ENCODE assay signal across 21 cellular contexts in genomic region chr9:127340721-127341120, GRCh38. TPM values are rescaled to one million over a fixed set of nuclear protein-coding genes. Genes with fewer than 3 reads are reported as not detected.
DNase-seq lines count a peak whose midpoint lies in the region; ATAC-seq and TF ChIP-seq lines count a peak whose summit lies in the region.
"Had no signal": no experiment of that assay in that cellular context is flagged by ENCODE, and none has a peak within 500 bp of the region (broad histone marks: within the 10 kb centered on the region; RNA-seq: fewer than 3 reads in every experiment).

No MANE protein-coding gene starts in this region.

- no peak overlapping the region for H2AFZ ChIP-seq in GM23338

- no peaks in the 10 kb centered on the region for H3K9me3 Mint-ChIP-seq in GM23338
- H3K9me3 Mint-ChIP-seq: activated CD4-positive, alpha-beta memory T cell treated with anti-CD3 and anti-CD28 coated beads, Interleukin-2, amount 10 ng/mL, durations not matched to agents 7 days and 5 days; nephron had no signal

- TF ChIP-seq CTCF in RWPE1 (conservative IDR thresholded peaks at IDR 0.05; ENCODE audit: low read depth) (no peak), GM23338 (conservative IDR thresholded peaks at IDR 0.05; ENCODE audit: low read depth in 2 of 2) (no peak)

- intact Hi-C loops in left ventricle myocardium superior (cut with micrococcal nuclease) = no loop called here

- no peaks in the 10 kb centered on the region for H4K20me1 ChIP-seq in GM23338 (replicated peaks; ENCODE audit: insufficient read depth)

- H3K79me2 ChIP-seq in GM23338 (replicated peaks; ENCODE audit: insufficient read depth) = no peaks in the 10 kb centered on the region

- no peak overlapping the region for H3K27ac Mint-ChIP-seq in GM23338
- H3K27ac Mint-ChIP-seq: activated CD4-positive, alpha-beta memory T cell treated with anti-CD3 and anti-CD28 coated beads, Interleukin-2, amount 10 ng/mL, durations not matched to agents 7 days and 5 days; CD14-positive monocyte had no signal

- H3K4me1 ChIP-seq in subcutaneous abdominal adipose tissue (ENCODE audit: control insufficient read depth in 5 of 5, insufficient read depth in 5 of 5, low read length in 5 of 5) (peaks cover 20 to 48% (median 35%) of the 10 kb centered on the region in 5 donors), GM23338 (ENCODE audit: insufficient read depth) (no peaks in the 10 kb centered on the region)
- H3K4me1 ChIP-seq: right lobe of liver had no signal

- 0 out of 3 replicates have a peak, but pooled peaks cover 3% of the 10 kb centered on the region for H3K36me3 Mint-ChIP-seq in GM23338 (ENCODE audit: low read depth)
- H3K36me3 Mint-ChIP-seq: CD14-positive monocyte had no signal

- no peaks in the 10 kb centered on the region for H3K9me2 ChIP-seq in GM23338 (ENCODE audit: insufficient read depth)

- CTCF ChIA-PET in RWPE1 (lab: Yijun Ruan, JAX) = interaction anchor here (0.6 to 0.7 kb wide), 2 partner anchors 39 to 71 kb away, joined by 3 to 5 read pairs; no protein-coding TSS in a partner anchor

- no peak for DNase-seq in RWPE1 (ENCODE audit: low spot score)
- peak; percentile 52 for DNase-seq in cerebellar cortex (ENCODE audit: low spot score)
- DNase-seq in left ventricle myocardium superior = no peak
- no peak for DNase-seq in amniotic stem cell (lab: John Stamatoyannopoulos, UW)
- no peak for DNase-seq in GM23338 (ENCODE audit: low spot score)
- DNase-seq in activated effector memory CD4-positive, alpha-beta T cell treated with anti-CD3 and anti-CD28 coated beads, Interleukin-2, amount 50 U/mL, for 16 hours = no peak
- DNase-seq: activated CD4-positive, alpha-beta memory T cell treated with anti-CD3 and anti-CD28 coated beads, Interleukin-2, amount 10 ng/mL, durations not matched to agents 7 days and 5 days; EL; midbrain; NCI-H1436 treated with DMSO at 0.1 percent for 48 hours; NCI-H2171; NCI-H526; pancreas; right lobe of liver had no signal

- H3K9ac ChIP-seq in subcutaneous abdominal adipose tissue (ENCODE audit: low read length in 5 of 5) = no peak overlapping the region

- H3K27ac ChIP-seq in RWPE1 (peak overlapping the region; percentile 64), subcutaneous abdominal adipose tissue (ENCODE audit: low read depth, low read length) (peak overlapping the region; percentile 52), GM23338 (ENCODE audit: low read depth) (no peak overlapping the region)
- H3K27ac ChIP-seq: epithelial cell of prostate, pancreas, right lobe of liver had no signal

- H3K27me3 Mint-ChIP-seq in GM23338 (ENCODE audit: insufficient read depth, low read depth, poor library complexity) = no peaks in the 10 kb centered on the region

- POLR2A ChIA-PET in RWPE1 (lab: Yijun Ruan, JAX; ENCODE audit: low non-redundant PET) = no interaction called here

- H3K36me3 ChIP-seq in subcutaneous abdominal adipose tissue (ENCODE audit: control insufficient read depth in 5 of 5, insufficient read depth in 5 of 5, low read length in 5 of 5) (peaks cover 0 to 24% (median 8%) of the 10 kb centered on the region in 5 donors), GM23338 (ENCODE audit: insufficient read depth) (no peaks in the 10 kb centered on the region)
- H3K36me3 ChIP-seq: pancreas had no signal

- ATAC-seq in left ventricle myocardium superior (peak; percentile 52), GM23338 (no peak)
- ATAC-seq: K562, pancreas had no signal

- no peak overlapping the region for H3K4me2 ChIP-seq in GM23338

- no peaks in the 10 kb centered on the region for H3K9me3 ChIP-seq in subcutaneous abdominal adipose tissue (ENCODE audit: control insufficient read depth in 5 of 5, low read length in 5 of 5)
- H3K9me3 ChIP-seq: adrenal gland, breast epithelium, pancreas, right lobe of liver had no signal

- H3K4me3 ChIP-seq in subcutaneous abdominal adipose tissue (ENCODE audit: low read depth in 1 of 5, low read length in 5 of 5) = no peak overlapping the region
- no peak overlapping the region for H3K4me3 ChIP-seq in GM23338
- H3K4me3 ChIP-seq: adrenal gland, breast epithelium, K562, pancreas, right lobe of liver had no signal

- H3K27me3 ChIP-seq in subcutaneous abdominal adipose tissue (ENCODE audit: control insufficient read depth in 5 of 5, insufficient read depth in 4 of 5, low read length in 5 of 5) (no peaks in the 10 kb centered on the region), GM23338 (ENCODE audit: insufficient read depth) (no peaks in the 10 kb centered on the region)
- H3K27me3 ChIP-seq: adrenal gland, breast epithelium, pancreas, right lobe of liver had no signal

- no peaks in the 10 kb centered on the region for H3F3A ChIP-seq in GM23338 (replicated peaks; ENCODE audit: low read depth)

- H3K4me3 Mint-ChIP-seq in GM23338 = no peak overlapping the region
- H3K4me3 Mint-ChIP-seq: activated CD4-positive, alpha-beta memory T cell treated with anti-CD3 and anti-CD28 coated beads, Interleukin-2, amount 10 ng/mL, durations not matched to agents 7 days and 5 days; CD14-positive monocyte; nephron had no signal

- no peaks in the 10 kb centered on the region for H3K4me1 Mint-ChIP-seq in GM23338
- H3K4me1 Mint-ChIP-seq: activated CD4-positive, alpha-beta memory T cell treated with anti-CD3 and anti-CD28 coated beads, Interleukin-2, amount 10 ng/mL, durations not matched to agents 7 days and 5 days; CD14-positive monocyte had no signal

TF ChIP-seq in GM23338, 12 proteins besides CTCF, POLR2A, EP300 and RAD21:
- no peak for TF ChIP-seq ZNF462 (CRISPR knock-in tag; IDR thresholded peaks at IDR 0.05)
- no peak for TF ChIP-seq CREB1 (CRISPR knock-in tag; IDR thresholded peaks at IDR 0.05; ENCODE audit: low read depth)
- TF ChIP-seq EZH2 (IDR thresholded peaks at IDR 0.05; ENCODE audit: low read depth, unreplicated experiment) = no peak

RNA-seq across cellular contexts. Expression of gene SLC2A8, which starts 56.2 kb away (rescaled TPM):
- total RNA-seq in left ventricle myocardium superior = 18.6 TPM
- 28.9 and 34.1 TPM in 2 replicates for total RNA-seq in GM23338 (2014; rRNA removed; shearing (Covaris generic))
- 16.3 and 18.9 TPM in 2 replicates for polyA plus RNA-seq in GM23338 (2016; fragmentation: Nextera tagmentation; extraction: Ambion mirVana)
